8 cellular contexts compared by ENCODE assay signal in the genomic region with DNA sequence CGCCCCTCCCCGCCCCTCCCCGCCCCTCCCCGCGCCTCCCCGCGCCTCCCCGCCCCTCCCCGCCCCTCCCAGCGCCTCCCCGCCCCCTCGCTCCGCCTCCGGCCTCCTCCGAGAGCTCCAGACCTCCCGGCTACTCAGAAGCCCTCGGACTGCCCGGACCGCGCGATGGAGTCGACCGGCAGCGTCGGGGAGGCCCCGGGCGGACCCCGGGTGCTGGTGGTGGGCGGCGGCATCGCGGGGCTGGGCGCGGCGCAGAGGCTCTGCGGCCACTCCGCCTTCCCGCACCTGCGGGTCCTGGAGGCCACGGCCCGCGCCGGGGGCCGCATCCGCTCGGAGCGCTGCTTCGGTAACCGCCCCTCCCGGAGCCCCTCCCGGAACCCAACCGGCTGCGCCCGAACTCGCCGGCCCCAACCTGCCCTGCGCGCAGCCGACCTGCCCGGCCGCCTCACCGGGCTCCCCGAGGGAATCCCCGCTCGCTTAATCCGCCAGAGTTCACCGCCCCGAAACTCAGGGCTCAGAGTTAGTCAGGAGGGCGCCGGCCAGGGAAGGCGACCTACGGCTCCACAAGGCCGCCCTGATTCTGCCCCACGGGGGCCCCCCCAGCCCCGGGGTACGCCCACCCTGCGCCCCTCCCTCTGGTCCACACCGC. TPM values are rescaled to one million over a fixed set of nuclear protein-coding genes. Genes with fewer than 3 reads are reported as not detected.
DNase-seq lines count a peak whose midpoint lies in the region; ATAC-seq, FAIRE-seq and TF ChIP-seq lines count a peak whose summit lies in the region.

PAOX (plus strand) TSS at position 111 of the 649 bp plus-strand sequence; CDS start at position 166, 55 bp downstream.

- DNase-seq in A549 (ENCODE audit: low read depth in 1 of 2, low spot score in 1 of 2): peak; percentile 47 to 59
- peak; percentile 21 for DNase-seq in SJCRH30
- peak; percentile 86 for DNase-seq in left ventricle myocardium superior
- peak; percentile 66 for DNase-seq in prostate gland (ENCODE audit: low spot score)
- DNase-seq in NCI-H446 treated with DMSO at 0.1 percent for 48 hours (lab: John Stamatoyannopoulos, UW): no peak

- ATAC-seq in A549: peak; percentile 39 to 57
- ATAC-seq in GM18520 (IDR thresholded peaks at IDR 0.05; ENCODE audit: unreplicated experiment): peak; percentile 46
- peak; percentile 49 for ATAC-seq in HG02973 (IDR thresholded peaks at IDR 0.05; ENCODE audit: unreplicated experiment)
- ATAC-seq in left ventricle myocardium superior: peak; percentile 67

- TF ChIP-seq EP300 in A549 (IDR thresholded peaks at IDR 0.05): no peak

- peak within 1 kb of the TSS; percentile 94 for H3K4me3 ChIP-seq in A549
- H3K4me3 ChIP-seq in SJCRH30: peak within 1 kb of the TSS; percentile 63
- peak within 1 kb of the TSS; percentile 75 to 85 for H3K4me3 ChIP-seq in prostate gland

- peak within 1 kb of the TSS; percentile 93 for H3K4me2 ChIP-seq in A549

- no peak for FAIRE-seq in A549 (lab: Jason Lieb, UNC)

- no peak for TF ChIP-seq CTCF in A549 (IDR thresholded peaks at IDR 0.05)
- TF ChIP-seq CTCF in prostate gland (IDR thresholded peaks at IDR 0.05): no peak

- no peaks in the 10 kb centered on the region for H3K27me3 ChIP-seq in SJCRH30
- H3K27me3 ChIP-seq in prostate gland (replicated peaks; ENCODE audit: insufficient read depth): no peaks in the 10 kb centered on the region

- H3K27ac ChIP-seq in A549 (peak within 1 kb of the TSS; percentile 76 to 92), SJCRH30 (no peak within 1 kb of the TSS), angular gyrus (ENCODE audit: low read depth, low read length) (peak within 1 kb of the TSS; percentile 89), prostate gland (peak within 1 kb of the TSS; percentile 80)

- intact Hi-C loops in left ventricle myocardium superior (cut with micrococcal nuclease): no loop called here
- intact Hi-C loops in prostate gland (cut with DNase I): no loop called here

- H3K36me3 ChIP-seq in SJCRH30 (no peaks in the 10 kb centered on the region), prostate gland (no peaks in the 10 kb centered on the region)

- H3K9me3 ChIP-seq in A549 (no peaks in the 10 kb centered on the region), SJCRH30 (replicated peaks) (no peaks in the 10 kb centered on the region), prostate gland (no peaks in the 10 kb centered on the region)

- TF ChIP-seq RAD21 in A549 (conservative IDR thresholded peaks at IDR 0.05 in 1 of 2, IDR thresholded peaks at IDR 0.05 in 1 of 2): no peak

- 29% methylated on average over 35 of the region's 78 CpGs for WGBS in A549 (ENCODE audit: missing lambda C conversion rate)
- 3% methylated on average over 37 of the region's 78 CpGs for WGBS in prostate gland

- H3K4me1 ChIP-seq in A549 (peaks cover 5% of the 10 kb centered on the region; the same call in 1 of the 3 replicates), SJCRH30 (no peaks in the 10 kb centered on the region), prostate gland (replicated peaks) (peaks cover 3% of the 10 kb centered on the region)

- TF ChIP-seq POLR2A in A549 (IDR thresholded peaks at IDR 0.05; ENCODE audit: low read length) (0 out of 2 replicates have a peak, but pooled peaks have one; percentile 18), prostate gland (IDR thresholded peaks at IDR 0.05) (peak; percentile 34)

- POLR2A ChIA-PET in A549 (lab: Yijun Ruan, JAX): interaction anchor here (0.7 kb wide), 1 partner anchor 18 kb away, joined by 3 read pairs; no protein-coding TSS in a partner anchor

- CTCF ChIA-PET in A549 (lab: Yijun Ruan, JAX): interaction anchor here (1.0 to 2.3 kb wide), 3 partner anchors 50 to 66 kb away, joined by 3 to 15 read pairs (median 4); no protein-coding TSS in a partner anchor

TF ChIP-seq in A549, 52 proteins besides CTCF, POLR2A, EP300 and RAD21:
- peak; percentile 22 to 34; a peak in 1 of 5 replicates for TF ChIP-seq JUN (IDR thresholded peaks at IDR 0.05)
- no peak for TF ChIP-seq CBX2 (IDR thresholded peaks at IDR 0.05; ENCODE audit: borderline replicate concordance, low read depth)
- TF ChIP-seq ESRRA (IDR thresholded peaks at IDR 0.05; ENCODE audit: borderline replicate concordance, low read length): no peak
TF ChIP-seq in A549: peak in this region for 1.

RNA-seq across cellular contexts. Expression of gene PAOX, which starts in this region (rescaled TPM):
- polyA plus RNA-seq in A549 (2011; rRNA removed): 1.6 and 1.8 TPM in 2 replicates
- 1.7 and 2.1 TPM in 2 replicates for polyA plus RNA-seq in A549 (2012; cell fraction: cytosol; rRNA removed)
- 3.3 and 3.6 TPM in 2 replicates for polyA plus RNA-seq in A549 (2012; cell fraction: nucleus; rRNA removed)
- polyA plus RNA-seq in A549 (2017; fragmentation: RNase III; extraction: RNeasy Plus Mini Kit Qiagen cat#74134 plus additional on column Dnase treatment): 1.8 to 2.8 TPM (median 2.3 TPM) in 3 replicates
- 1.3 and 1.4 TPM in 2 replicates for polyA minus RNA-seq in A549 (2011; rRNA and poly(A)+ RNA removed)
- total RNA-seq in SJCRH30 (2014; rRNA removed; shearing (Covaris generic)): not detected in 2 replicates
- 2.8 TPM for total RNA-seq in left ventricle myocardium superior
- total RNA-seq in prostate gland: 10 to 100 TPM; 17.5 to 20.2 TPM

Comparison
In these comparisons a context has a peak if more than half of its experiments do, and no peak if none do; other contexts are left out.
1. Peak in DNase-seq and H3K4me3 ChIP-seq in SJCRH30; RNA of the gene not detected or under 1 TPM.